ENCODE assay signal across 1 cellular context in genomic region chr12:27780612-27781408, GRCh38.
TF ChIP-seq lines count a peak whose summit lies in the region.

No MANE protein-coding gene starts in this region.

TF ChIP-seq in HEK293, 187 proteins besides CTCF, POLR2A, EP300 and RAD21 (continued from another document):
- TF ChIP-seq ZNF280C (tag by site-specific recombination; IDR thresholded peaks at IDR 0.05), result no peak
- TF ChIP-seq ZXDB (tag by site-specific recombination; IDR thresholded peaks at IDR 0.05), result peak; percentile 100
- TF ChIP-seq ZNF544 (tag by site-specific recombination; IDR thresholded peaks at IDR 0.05), result no peak
- TF ChIP-seq KLF7 (tag by site-specific recombination; IDR thresholded peaks at IDR 0.05; ENCODE audit: borderline replicate concordance), result no peak
- TF ChIP-seq ZFP41 (tag by site-specific recombination; IDR thresholded peaks at IDR 0.05; ENCODE audit: borderline replicate concordance), result no peak
- TF ChIP-seq ZBTB8A (tag by site-specific recombination; IDR thresholded peaks at IDR 0.05), result no peak; the same call in 1 of the 2 replicates
- no peak for TF ChIP-seq ZNF18 (tag by site-specific recombination; IDR thresholded peaks at IDR 0.05)
- TF ChIP-seq ZNF555 (tag by site-specific recombination; conservative IDR thresholded peaks at IDR 0.05), result no peak
- no peak for TF ChIP-seq ZNF391 (tag by site-specific recombination; IDR thresholded peaks at IDR 0.05; ENCODE audit: borderline replicate concordance, low read depth)
- TF ChIP-seq ZNF610 (tag by site-specific recombination; IDR thresholded peaks at IDR 0.05; ENCODE audit: borderline replicate concordance), result no peak
- no peak for TF ChIP-seq ZNF398 (tag by site-specific recombination; IDR thresholded peaks at IDR 0.05)
- no peak for TF ChIP-seq ZNF670 (tag by site-specific recombination; IDR thresholded peaks at IDR 0.05; ENCODE audit: low read depth)
- no peak for TF ChIP-seq ZNF514 (tag by site-specific recombination; IDR thresholded peaks at IDR 0.05)
- no peak for TF ChIP-seq HIC1 (tag by site-specific recombination; IDR thresholded peaks at IDR 0.05)
- peak; percentile 86 for TF ChIP-seq GLIS2 (tag by site-specific recombination; IDR thresholded peaks at IDR 0.05)
- TF ChIP-seq WT1 (tag by site-specific recombination; IDR thresholded peaks at IDR 0.05), result peak; percentile 59; the same call in 1 of the 2 replicates
- no peak; the same call in 1 of the 2 replicates for TF ChIP-seq MYNN (tag by site-specific recombination; IDR thresholded peaks at IDR 0.05; ENCODE audit: borderline replicate concordance)
- no peak for TF ChIP-seq ZNF530 (tag by site-specific recombination; IDR thresholded peaks at IDR 0.05; ENCODE audit: low read depth)
- TF ChIP-seq ZNF169 (tag by site-specific recombination; IDR thresholded peaks at IDR 0.05), result no peak
- no peak for TF ChIP-seq ZNF121 (tag by site-specific recombination; IDR thresholded peaks at IDR 0.05)
- TF ChIP-seq ZSCAN16 (tag by site-specific recombination; IDR thresholded peaks at IDR 0.05), result peak; percentile 83; the same call in 1 of the 2 replicates
- no peak for TF ChIP-seq ZNF837 (tag by site-specific recombination; IDR thresholded peaks at IDR 0.05)
- TF ChIP-seq SCRT2 (tag by site-specific recombination; IDR thresholded peaks at IDR 0.05), result no peak
- TF ChIP-seq ZNF830 (tag by site-specific recombination; IDR thresholded peaks at IDR 0.05; ENCODE audit: low read depth), result no peak
- TF ChIP-seq AEBP2 (tag by site-specific recombination; IDR thresholded peaks at IDR 0.05; ENCODE audit: borderline replicate concordance), result no peak
- TF ChIP-seq ZBTB7A (tag by site-specific recombination; IDR thresholded peaks at IDR 0.05; ENCODE audit: low read depth), result no peak
- TF ChIP-seq ZEB2 (tag by site-specific recombination; IDR thresholded peaks at IDR 0.05), result no peak
- TF ChIP-seq ZNF157 (tag by site-specific recombination; IDR thresholded peaks at IDR 0.05), result no peak
- TF ChIP-seq TCF7L2 (IDR thresholded peaks at IDR 0.05; ENCODE audit: borderline replicate concordance, low read depth, low read length), result no peak
- TF ChIP-seq ZNF274 (IDR thresholded peaks at IDR 0.05; ENCODE audit: low read length), result no peak
- no peak for TF ChIP-seq ZNF274 (tag by site-specific recombination; IDR thresholded peaks at IDR 0.05; ENCODE audit: borderline replicate concordance)
- no peak; the same call in 1 of the 2 replicates for TF ChIP-seq ZNF10 (tag by site-specific recombination; IDR thresholded peaks at IDR 0.05)
- no peak for TF ChIP-seq ZNF354C (tag by site-specific recombination; IDR thresholded peaks at IDR 0.05; ENCODE audit: borderline replicate concordance, low read depth)
- no peak for TF ChIP-seq ZNF394 (tag by site-specific recombination; IDR thresholded peaks at IDR 0.05; ENCODE audit: borderline replicate concordance)
- no peak for TF ChIP-seq ZNF596 (tag by site-specific recombination; IDR thresholded peaks at IDR 0.05)
- TF ChIP-seq ZNF626 (tag by site-specific recombination; IDR thresholded peaks at IDR 0.05), result no peak
- peak; percentile 59; the same call in 1 of the 2 replicates for TF ChIP-seq ZNF2 (tag by site-specific recombination; IDR thresholded peaks at IDR 0.05)
- TF ChIP-seq ZNF366 (tag by site-specific recombination; conservative IDR thresholded peaks at IDR 0.05), result peak; percentile 16; the same call in 1 of the 2 replicates
- TF ChIP-seq KLF1 (tag by site-specific recombination; IDR thresholded peaks at IDR 0.05), result no peak
- 0 out of 2 replicates have a peak, but pooled peaks have one; percentile 13 for TF ChIP-seq KLF9 (tag by site-specific recombination; IDR thresholded peaks at IDR 0.05; ENCODE audit: low read depth)
- TF ChIP-seq ZNF621 (tag by site-specific recombination; IDR thresholded peaks at IDR 0.05), result no peak
- no peak for TF ChIP-seq ZNF239 (tag by site-specific recombination; IDR thresholded peaks at IDR 0.05)
- TF ChIP-seq ZNF791 (tag by site-specific recombination; IDR thresholded peaks at IDR 0.05), result no peak
- TF ChIP-seq ZNF623 (tag by site-specific recombination; IDR thresholded peaks at IDR 0.05), result no peak
- TF ChIP-seq ZNF23 (tag by site-specific recombination; IDR thresholded peaks at IDR 0.05; ENCODE audit: borderline replicate concordance), result no peak
- TF ChIP-seq ZNF510 (tag by site-specific recombination; IDR thresholded peaks at IDR 0.05; ENCODE audit: insufficient replicate concordance), result no peak
- TF ChIP-seq ZNF600 (tag by site-specific recombination; IDR thresholded peaks at IDR 0.05), result peak; percentile 49; the same call in 1 of the 2 replicates
- TF ChIP-seq ZNF211 (tag by site-specific recombination; IDR thresholded peaks at IDR 0.05; ENCODE audit: low read depth), result no peak
- TF ChIP-seq ZNF155 (tag by site-specific recombination; IDR thresholded peaks at IDR 0.05), result no peak
- TF ChIP-seq ZNF148 (tag by site-specific recombination; IDR thresholded peaks at IDR 0.05; ENCODE audit: borderline replicate concordance), result no peak
- TF ChIP-seq ZNF292 (tag by site-specific recombination; IDR thresholded peaks at IDR 0.05; ENCODE audit: borderline replicate concordance, low read depth), result no peak
- TF ChIP-seq ZNF76 (tag by site-specific recombination; IDR thresholded peaks at IDR 0.05; ENCODE audit: borderline replicate concordance, low read depth), result no peak
